In genomic region chrX:129984196-129984962, GRCh38 we compare ENCODE assay signal across 8 cellular contexts. TPM values are rescaled to one million over a fixed set of nuclear protein-coding genes. Genes with fewer than 3 reads are reported as not detected.
DNase-seq lines count a peak whose midpoint lies in the region; ATAC-seq and TF ChIP-seq lines count a peak whose summit lies in the region.

No MANE protein-coding gene starts in this region.

- no peaks in the 10 kb centered on the region for H3K27me3 ChIP-seq in adipocyte (replicated peaks; ENCODE audit: control insufficient read depth, insufficient read depth, low read length)

- H3K27me3 Mint-ChIP-seq in stimulated activated naive B cell treated with anti-CD40 and anti-IgM and Interleukin-4, amounts not matched to agents 10 μg/mL and 1 μg/mL and 100 μg/mL, for 72 hours, result no peaks in the 10 kb centered on the region

- no TSS peak for BruUV-seq in OCI-LY7 (replicated peaks; lab: Mats Ljungman, UMichigan)

- CTCF ChIA-PET in OCI-LY7 (lab: Charles Lee; ENCODE audit: unreplicated experiment), result no interaction called here

- H2AFZ ChIP-seq in OCI-LY7 (ENCODE audit: low read length), result no peak overlapping the region

- H3K4me1 Mint-ChIP-seq in stimulated activated naive B cell treated with anti-CD40 and anti-IgM and Interleukin-4, amounts not matched to agents 10 μg/mL and 1 μg/mL and 100 μg/mL, for 72 hours, result peaks cover 5 to 17% of the 10 kb centered on the region in 2 donors

- H3K4me3 Mint-ChIP-seq in stimulated activated naive B cell treated with anti-CD40 and anti-IgM and Interleukin-4, amounts not matched to agents 10 μg/mL and 1 μg/mL and 100 μg/mL, for 72 hours, result peak overlapping the region in 1 of 2 donors; percentile 85

- H3K9me2 ChIP-seq in OCI-LY7 (ENCODE audit: insufficient read depth, low read length), result no peaks in the 10 kb centered on the region

- H3K79me2 ChIP-seq in OCI-LY7 (ENCODE audit: insufficient read depth, low read depth, low read length), result no peaks in the 10 kb centered on the region

- H3K36me3 Mint-ChIP-seq in stimulated activated naive B cell treated with anti-CD40 and anti-IgM and Interleukin-4, amounts not matched to agents 10 μg/mL and 1 μg/mL and 100 μg/mL, for 72 hours, result no peaks in the 10 kb centered on the region

- H3K4me3 ChIP-seq in GM12865 (ENCODE audit: low read depth, low read length) (peak overlapping the region; percentile 66), OCI-LY7 (ENCODE audit: low read depth, low read length, poor library complexity, severe bottlenecking) (peak overlapping the region; percentile 58), adipocyte (ENCODE audit: low read length) (peak overlapping the region; percentile 80)

- no peak overlapping the region for H3K27ac Mint-ChIP-seq in stimulated activated naive B cell treated with anti-CD40 and anti-IgM and Interleukin-4, amounts not matched to agents 10 μg/mL and 1 μg/mL and 100 μg/mL, for 72 hours

- peak overlapping the region; percentile 67 for H3K4me2 ChIP-seq in OCI-LY7 (ENCODE audit: low read length)

- no peaks in the 10 kb centered on the region for H4K20me1 ChIP-seq in OCI-LY7 (ENCODE audit: insufficient read depth, low read length)

- no peak for ATAC-seq in stimulated activated naive B cell treated with anti-CD40 and anti-IgM and Interleukin-4, amounts not matched to agents 10 μg/mL and 1 μg/mL and 100 μg/mL, for 72 hours (replicated peaks)
- ATAC-seq in GM21423 (IDR thresholded peaks at IDR 0.05; ENCODE audit: unreplicated experiment) (no peak), GM19467 (IDR thresholded peaks at IDR 0.05; ENCODE audit: unreplicated experiment) (no peak)

- no peaks in the 10 kb centered on the region for H3K9me3 ChIP-seq in OCI-LY7 (ENCODE audit: low read length)
- no peaks in the 10 kb centered on the region for H3K9me3 ChIP-seq in adipocyte (ENCODE audit: control insufficient read depth, low read length)

- no peaks in the 10 kb centered on the region for H3K9me3 Mint-ChIP-seq in stimulated activated naive B cell treated with anti-CD40 and anti-IgM and Interleukin-4, amounts not matched to agents 10 μg/mL and 1 μg/mL and 100 μg/mL, for 72 hours

- peak overlapping the region; percentile 69 for H3K9ac ChIP-seq in adipocyte (ENCODE audit: low read length)

- intact Hi-C loops in OCI-LY7 (cut with micrococcal nuclease; ENCODE audit: unreplicated experiment), result no loop called here

- H3K4me1 ChIP-seq in OCI-LY7 (ENCODE audit: insufficient read depth, low read length, poor library complexity, severe bottlenecking) (peaks cover 13% of the 10 kb centered on the region), adipocyte (ENCODE audit: control insufficient read depth, insufficient read depth, low read length) (peaks cover 6% of the 10 kb centered on the region)

- peak; percentile 25 for DNase-seq in GM12865 (ENCODE audit: low read depth)
- peak; percentile 14 for DNase-seq in OCI-LY7 (ENCODE audit: low spot score)
- peak; percentile 45 for DNase-seq in adipocyte (ENCODE audit: low read depth)
- peak; percentile 61 for DNase-seq in islet precursor cell
- DNase-seq in stimulated activated naive B cell treated with anti-CD40 and anti-IgM and Interleukin-4, amounts not matched to agents 10 μg/mL and 1 μg/mL and 100 μg/mL, for 72 hours, result peak; percentile 3
- DNase-seq in H4 (ENCODE audit: low spot score), result no peak

- H3K27ac ChIP-seq in OCI-LY7 (ENCODE audit: low read depth, low read length, poor library complexity, severe bottlenecking), result no peak overlapping the region

- TF ChIP-seq CTCF in GM12865 (IDR thresholded peaks at IDR 0.05; ENCODE audit: insufficient read depth, low read depth, low read length, missing control alignments) (no peak), OCI-LY7 (conservative IDR thresholded peaks at IDR 0.05; ENCODE audit: low read length) (no peak)

- POLR2A ChIA-PET in OCI-LY7 (lab: Charles Lee), result no interaction called here

- H3K36me3 ChIP-seq in OCI-LY7 (ENCODE audit: insufficient read depth, low read length) (no peaks in the 10 kb centered on the region), adipocyte (ENCODE audit: control insufficient read depth, insufficient read depth, low read length, severe bottlenecking) (no peaks in the 10 kb centered on the region)

RNA-seq across cellular contexts. Expression of gene BCORL1, which starts 1.9 kb away (rescaled TPM):
- 1.6 and 1.7 TPM in 2 replicates for total RNA-seq in OCI-LY7 (2014; rRNA removed; shearing (Covaris generic))
- 4.9 and 5.4 TPM in 2 replicates for total RNA-seq in OCI-LY7 (2022)
- total RNA-seq in H4 (2014; rRNA removed; shearing (Covaris generic)), result 0.46 and 1.3 TPM in 2 replicates
